10 cellular contexts compared by ENCODE assay signal in the genomic region with DNA sequence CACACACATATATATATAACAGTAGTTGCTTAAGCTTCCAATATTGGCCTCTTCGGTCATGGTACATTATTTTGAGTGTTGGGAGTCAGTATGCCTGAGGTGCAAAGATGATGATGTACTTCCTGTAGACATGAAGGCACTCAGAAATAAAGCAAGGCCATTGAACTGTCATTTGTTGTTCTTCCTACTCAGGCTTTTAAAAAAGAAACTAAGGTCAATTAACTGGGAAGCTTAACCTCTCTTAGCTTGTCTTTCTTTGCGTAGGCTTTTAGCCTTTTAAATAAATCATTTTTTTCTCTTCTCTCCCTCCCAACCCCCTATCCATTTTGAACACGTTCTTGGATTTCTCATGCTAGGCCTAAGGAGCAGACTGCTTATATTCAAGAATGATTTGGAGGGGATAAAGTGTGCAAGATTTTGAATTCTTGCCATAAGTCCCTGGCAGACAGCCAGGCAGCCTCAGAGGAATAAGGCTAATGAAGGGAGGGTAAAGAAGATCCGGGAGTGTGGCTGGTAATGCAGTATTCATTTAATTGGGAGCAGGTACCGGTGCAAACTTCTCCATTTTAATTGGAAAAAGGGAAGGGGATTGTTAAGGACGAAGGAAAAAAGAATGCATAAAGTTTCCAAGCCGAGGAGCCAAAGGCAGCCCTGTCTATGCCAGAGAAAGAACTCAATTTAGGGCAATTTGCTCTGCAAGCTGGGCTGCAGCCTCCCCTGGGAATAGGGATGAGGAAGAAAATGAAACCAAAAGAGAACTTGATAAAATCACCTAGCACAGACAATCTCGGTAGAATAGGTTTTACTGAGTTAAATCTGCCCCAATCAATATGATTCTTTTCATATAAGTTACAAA.
DNase-seq lines count a peak whose midpoint lies in the region; ATAC-seq, FAIRE-seq and TF ChIP-seq lines count a peak whose summit lies in the region.
"Had no signal": no experiment of that assay in that cellular context is flagged by ENCODE, and none has a peak within 500 bp of the region (broad histone marks: within the 10 kb centered on the region; RNA-seq: fewer than 3 reads in every experiment).

No MANE protein-coding gene starts in this region.

- peak overlapping the region; percentile 45 for H2AFZ ChIP-seq in astrocyte (ENCODE audit: low read depth, low read length)
- H2AFZ ChIP-seq in neuronal stem cell (ENCODE audit: low read length) = peak overlapping the region; percentile 65

- ATAC-seq in stimulated activated effector memory CD8-positive, alpha-beta T cell treated with anti-CD3 and anti-CD28 coated beads, Interleukin-12 subunit alpha, Interleukin-12 subunit beta, amount 100 ng/mL, for 72 hours = no peak
- no peak for ATAC-seq in HG03565 (IDR thresholded peaks at IDR 0.05; ENCODE audit: unreplicated experiment)

- TF ChIP-seq CTCF in D721Med (IDR thresholded peaks at IDR 0.05; ENCODE audit: insufficient read depth, missing control alignments) = no peak
- no peak for TF ChIP-seq CTCF in astrocyte (IDR thresholded peaks at IDR 0.05; ENCODE audit: insufficient read depth, low read depth, low read length)

- H3K36me3 ChIP-seq in astrocyte (ENCODE audit: insufficient read depth, low read length) = no peaks in the 10 kb centered on the region
- no peaks in the 10 kb centered on the region for H3K36me3 ChIP-seq in neuronal stem cell (replicated peaks in 1 of 2; ENCODE audit: control insufficient read depth in 2 of 2, insufficient read depth in 2 of 2, low read length in 2 of 2)
- H3K36me3 ChIP-seq in effector memory CD4-positive, alpha-beta T cell (ENCODE audit: control insufficient read depth, insufficient read depth, low read length) = no peaks in the 10 kb centered on the region

- H2BK12ac ChIP-seq in neuronal stem cell (ENCODE audit: low read length) = no peak overlapping the region

- H3K4me3 Mint-ChIP-seq in astrocyte (ENCODE audit: unreplicated experiment) = no peak overlapping the region
- no peak overlapping the region for H3K4me3 Mint-ChIP-seq in stimulated activated effector memory CD8-positive, alpha-beta T cell treated with anti-CD3 and anti-CD28 coated beads, Interleukin-12 subunit alpha, Interleukin-12 subunit beta, amount 100 ng/mL, for 72 hours

- FAIRE-seq in D721Med (lab: Jason Lieb, UNC) (peak; percentile 61), astrocyte (lab: Jason Lieb, UNC) (no peak)

- peak overlapping the region; percentile 80 for H3K4me2 ChIP-seq in astrocyte (ENCODE audit: low read length)
- no peak overlapping the region for H3K4me2 ChIP-seq in neuronal stem cell (ENCODE audit: insufficient read depth, low read length, poor library complexity, severe bottlenecking)

- H3K23ac ChIP-seq in neuronal stem cell (ENCODE audit: low read depth, low read length, poor library complexity) = no peak overlapping the region

- H3K18ac ChIP-seq in neuronal stem cell (ENCODE audit: low read length) = no peak overlapping the region

- H3K9me3 ChIP-seq in astrocyte (ENCODE audit: insufficient read depth, low read depth, low read length) (no peaks in the 10 kb centered on the region), neuronal stem cell (replicated peaks in 1 of 2; ENCODE audit: control insufficient read depth in 2 of 2, insufficient read depth in 1 of 2, low read depth in 1 of 2, low read length in 2 of 2) (no peaks in the 10 kb centered on the region)
- no peaks in the 10 kb centered on the region for H3K9me3 ChIP-seq in effector memory CD4-positive, alpha-beta T cell (ENCODE audit: control insufficient read depth, low read length)

- H3K4me3 ChIP-seq in astrocyte (ENCODE audit: insufficient read depth, low read depth, low read length) = peak overlapping the region; percentile 34
- H3K4me3 ChIP-seq in neuronal stem cell (ENCODE audit: low read length in 2 of 2) = no peak overlapping the region
- no peak overlapping the region for H3K4me3 ChIP-seq in effector memory CD4-positive, alpha-beta T cell (ENCODE audit: insufficient read depth, low read depth, low read length, poor library complexity, severe bottlenecking)

- no CpG with 5 or more reads among the region's 8 CpGs for WGBS in neuronal stem cell (ENCODE audit: extremely low coverage in 2 of 2, insufficient read length in 2 of 2, insufficient replicate concordance in 1 of 2), 2 donors

- H3K27me3 Mint-ChIP-seq in astrocyte (ENCODE audit: low read depth, unreplicated experiment) = no peaks in the 10 kb centered on the region

- no peak overlapping the region for H2BK15ac ChIP-seq in neuronal stem cell (ENCODE audit: low read length)

- no peak overlapping the region for H4K8ac ChIP-seq in neuronal stem cell (ENCODE audit: low read depth, low read length)

- H2AK5ac ChIP-seq in neuronal stem cell (ENCODE audit: low read depth, low read length) = no peak overlapping the region

- H2BK5ac ChIP-seq in neuronal stem cell (ENCODE audit: low read length) = no peak overlapping the region

- no peaks in the 10 kb centered on the region for H3K36me3 Mint-ChIP-seq in astrocyte (ENCODE audit: low read depth, unreplicated experiment)
- no peaks in the 10 kb centered on the region for H3K36me3 Mint-ChIP-seq in stimulated activated effector memory CD8-positive, alpha-beta T cell treated with anti-CD3 and anti-CD28 coated beads, Interleukin-12 subunit alpha, Interleukin-12 subunit beta, amount 100 ng/mL, for 72 hours

- no peaks in the 10 kb centered on the region for H3K79me1 ChIP-seq in neuronal stem cell (ENCODE audit: low read depth, low read length)

- no peaks in the 10 kb centered on the region for H3K9me3 Mint-ChIP-seq in astrocyte (ENCODE audit: unreplicated experiment)
- H3K9me3 Mint-ChIP-seq in stimulated activated effector memory CD8-positive, alpha-beta T cell treated with anti-CD3 and anti-CD28 coated beads, Interleukin-12 subunit alpha, Interleukin-12 subunit beta, amount 100 ng/mL, for 72 hours = peaks cover 5% of the 10 kb centered on the region

- H3K27me3 ChIP-seq in astrocyte (ENCODE audit: insufficient read depth, low read length) (no peaks in the 10 kb centered on the region), neuronal stem cell (ENCODE audit: control insufficient read depth in 3 of 3, insufficient read depth in 3 of 3, low read depth in 1 of 3, low read length in 3 of 3) (no peaks in the 10 kb centered on the region)
- no peaks in the 10 kb centered on the region for H3K27me3 ChIP-seq in effector memory CD4-positive, alpha-beta T cell (replicated peaks; ENCODE audit: control insufficient read depth, insufficient read depth, low read length, poor library complexity, severe bottlenecking)

- H3K79me2 ChIP-seq in astrocyte (ENCODE audit: insufficient read depth, low read length) = no peaks in the 10 kb centered on the region

- H3K4me1 ChIP-seq in astrocyte (ENCODE audit: insufficient read depth, low read length) (peaks cover 8% of the 10 kb centered on the region), neuronal stem cell (ENCODE audit: control insufficient read depth in 2 of 2, insufficient read depth in 1 of 2, low read depth in 1 of 2, low read length in 2 of 2) (peaks cover 0 to 2% of the 10 kb centered on the region in 2 donors)
- H3K4me1 ChIP-seq in effector memory CD4-positive, alpha-beta T cell (ENCODE audit: control insufficient read depth, insufficient read depth, low read length, poor library complexity, severe bottlenecking) = no peaks in the 10 kb centered on the region

- H2BK120ac ChIP-seq in neuronal stem cell (ENCODE audit: low read depth, low read length) = no peak overlapping the region

- peaks cover 9% of the 10 kb centered on the region for H3K4me1 Mint-ChIP-seq in astrocyte (ENCODE audit: low read depth, unreplicated experiment)
- no peaks in the 10 kb centered on the region for H3K4me1 Mint-ChIP-seq in stimulated activated effector memory CD8-positive, alpha-beta T cell treated with anti-CD3 and anti-CD28 coated beads, Interleukin-12 subunit alpha, Interleukin-12 subunit beta, amount 100 ng/mL, for 72 hours

- no peak overlapping the region for H4K91ac ChIP-seq in neuronal stem cell (ENCODE audit: low read depth, low read length, poor library complexity)

- H3K9ac ChIP-seq in astrocyte (ENCODE audit: low read length) (no peak overlapping the region), neuronal stem cell (ENCODE audit: low read depth, low read length, poor library complexity) (no peak overlapping the region)

- H3K14ac ChIP-seq in neuronal stem cell (ENCODE audit: low read length) = no peak overlapping the region

- DNase-seq in D721Med (ENCODE audit: insufficient read length, low spot score) (no peak), NCI-H187 treated with DMSO at 0.1 percent for 48 hours (lab: John Stamatoyannopoulos, UW) (peak; percentile 47), astrocyte (ENCODE audit: low read depth) (peak; percentile 7), neuronal stem cell (ENCODE audit: low spot score) (peak; percentile 5)
- DNase-seq in stimulated activated effector memory CD8-positive, alpha-beta T cell treated with anti-CD3 and anti-CD28 coated beads, Interleukin-12 subunit alpha, Interleukin-12 subunit beta, amount 100 ng/mL, for 72 hours (ENCODE audit: low spot score in 2 of 2) = no peak
- no peak for DNase-seq in effector memory CD4-positive, alpha-beta T cell
- DNase-seq in activated naive CD4-positive, alpha-beta T cell treated with anti-CD3 and anti-CD28 coated beads, Interleukin-2, amount 50 U/mL, for 16 hours = no peak
- DNase-seq: activated CD4-positive, alpha-beta T cell treated with anti-CD3 and anti-CD28 coated beads, Interleukin-2, amount 50 U/mL, for 1 hour; foreskin melanocyte had no signal

- no peak overlapping the region for H3K27ac ChIP-seq in astrocyte (ENCODE audit: low read depth, low read length)
- H3K27ac ChIP-seq in neuronal stem cell (replicated peaks; ENCODE audit: low read length) = peak overlapping the region; percentile 18
- H3K27ac ChIP-seq in effector memory CD4-positive, alpha-beta T cell (ENCODE audit: insufficient read depth, low read length, poor library complexity, severe bottlenecking) = no peak overlapping the region

- H3K4ac ChIP-seq in neuronal stem cell (ENCODE audit: low read length) = no peak overlapping the region

- no peak overlapping the region for H3K27ac Mint-ChIP-seq in astrocyte (ENCODE audit: unreplicated experiment)
- H3K27ac Mint-ChIP-seq in stimulated activated effector memory CD8-positive, alpha-beta T cell treated with anti-CD3 and anti-CD28 coated beads, Interleukin-12 subunit alpha, Interleukin-12 subunit beta, amount 100 ng/mL, for 72 hours = no peak overlapping the region

- H4K20me1 ChIP-seq in astrocyte (ENCODE audit: insufficient read depth, low read length) = no peaks in the 10 kb centered on the region

Comparison
In these comparisons a context has a peak if more than half of its experiments do, and no peak if none do; other contexts are left out.
1. DNase-seq: peak in NCI-H187 treated with DMSO at 0.1 percent for 48 hours (single experiment), astrocyte (single experiment) and neuronal stem cell (single experiment); none in D721Med (single experiment), stimulated activated effector memory CD8-positive, alpha-beta T cell treated with anti-CD3 and anti-CD28 coated beads, Interleukin-12 subunit alpha, Interleukin-12 subunit beta, amount 100 ng/mL, for 72 hours (0 of 2), effector memory CD4-positive, alpha-beta T cell (0 of 3) and activated naive CD4-positive, alpha-beta T cell treated with anti-CD3 and anti-CD28 coated beads, Interleukin-2, amount 50 U/mL, for 16 hours (single experiment).